8 cellular contexts compared by ENCODE assay signal in the genomic region with DNA sequence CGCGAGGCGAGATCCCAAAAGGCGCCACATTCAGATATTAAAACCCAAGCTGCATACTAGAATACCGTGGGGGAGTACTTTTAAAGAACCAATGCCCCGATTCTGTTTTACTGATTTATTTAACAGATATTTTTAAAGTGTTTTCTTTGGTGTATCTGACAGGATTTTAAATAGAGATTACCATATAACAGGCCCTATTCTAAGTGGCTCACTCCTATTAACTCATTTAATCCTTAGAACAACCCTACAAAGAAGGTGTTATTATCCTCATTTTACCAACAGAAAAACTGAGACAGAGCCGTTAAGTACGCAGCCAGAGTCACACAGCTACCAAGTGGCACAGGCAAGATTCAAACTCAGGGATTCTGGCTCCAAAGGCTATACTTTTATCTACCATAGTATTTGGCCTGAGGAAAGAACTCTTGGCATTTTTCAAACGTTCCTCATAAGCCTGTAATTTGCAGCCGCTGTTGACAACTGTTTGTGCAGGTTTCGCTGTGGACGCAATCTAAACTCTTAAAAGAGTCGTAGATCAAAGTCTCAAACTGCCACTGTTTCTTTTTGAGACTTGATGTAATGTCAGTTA. TPM values are rescaled to one million over a fixed set of nuclear protein-coding genes. Genes with fewer than 3 reads are reported as not detected.
DNase-seq lines count a peak whose midpoint lies in the region; ATAC-seq and TF ChIP-seq lines count a peak whose summit lies in the region.

No MANE protein-coding gene starts in this region.

- no peaks in the 10 kb centered on the region for H3K9me3 Mint-ChIP-seq in activated naive CD4-positive, alpha-beta T cell treated with anti-CD3 and anti-CD28 coated beads, Interleukin-2, amount 50 U/mL, for 24 hours

- H3K27ac Mint-ChIP-seq in activated naive CD4-positive, alpha-beta T cell treated with anti-CD3 and anti-CD28 coated beads, Interleukin-2, amount 50 U/mL, for 24 hours = peak overlapping the region; percentile 43

- peak overlapping the region; percentile 63 for H3K4me3 Mint-ChIP-seq in activated naive CD4-positive, alpha-beta T cell treated with anti-CD3 and anti-CD28 coated beads, Interleukin-2, amount 50 U/mL, for 24 hours

- no peaks in the 10 kb centered on the region for H3K9me3 ChIP-seq in WERI-Rb-1 (ENCODE audit: severe bottlenecking)
- H3K9me3 ChIP-seq in iPS-18a (ENCODE audit: control insufficient read depth, low read depth, low read length) = no peaks in the 10 kb centered on the region
- H3K9me3 ChIP-seq in thymus (ENCODE audit: control insufficient read depth) = no peaks in the 10 kb centered on the region

- peak overlapping the region; percentile 67 for H3K9ac ChIP-seq in iPS-18a (ENCODE audit: low read length)

- H3K4me1 ChIP-seq in iPS-18a (ENCODE audit: control insufficient read depth, low read depth, low read length) (peaks cover 30% of the 10 kb centered on the region), thymus (ENCODE audit: control insufficient read depth, insufficient read depth, low read length) (peaks cover 11% of the 10 kb centered on the region)

- ATAC-seq in GM19351 (IDR thresholded peaks at IDR 0.05; ENCODE audit: unreplicated experiment) = no peak

- H3K36me3 ChIP-seq in WERI-Rb-1 = peaks cover 25% of the 10 kb centered on the region
- H3K36me3 ChIP-seq in iPS-18a (ENCODE audit: control insufficient read depth, low read depth, low read length) = peaks cover 3% of the 10 kb centered on the region
- H3K36me3 ChIP-seq in thymus (ENCODE audit: control insufficient read depth, insufficient read depth) = no peaks in the 10 kb centered on the region

- peaks cover 37% of the 10 kb centered on the region for H3K4me1 Mint-ChIP-seq in activated naive CD4-positive, alpha-beta T cell treated with anti-CD3 and anti-CD28 coated beads, Interleukin-2, amount 50 U/mL, for 24 hours

- no peak for TF ChIP-seq CTCF in WERI-Rb-1 (IDR thresholded peaks at IDR 0.05; ENCODE audit: low read depth, low read length)

- H3K27ac ChIP-seq in WERI-Rb-1 = peak overlapping the region; percentile 66
- H3K27ac ChIP-seq in iPS-18a (ENCODE audit: low read length) = peak overlapping the region; percentile 37
- H3K27ac ChIP-seq in thymus (ENCODE audit: low read depth) = no peak overlapping the region

- H3K4me3 ChIP-seq in WERI-Rb-1 (ENCODE audit: low read depth, low read length) = peak overlapping the region; percentile 50
- H3K4me3 ChIP-seq in iPS-18a (ENCODE audit: low read length) = peak overlapping the region; percentile 69
- H3K4me3 ChIP-seq in thymus (ENCODE audit: low read length) = peak overlapping the region; percentile 8

- no peaks in the 10 kb centered on the region for H3K27me3 ChIP-seq in WERI-Rb-1 (ENCODE audit: insufficient read depth, low read depth, severe bottlenecking)
- H3K27me3 ChIP-seq in iPS-18a (ENCODE audit: control insufficient read depth, insufficient read depth, low read length) = no peaks in the 10 kb centered on the region
- H3K27me3 ChIP-seq in thymus (ENCODE audit: control insufficient read depth, insufficient read depth) = no peaks in the 10 kb centered on the region

- H3K27me3 Mint-ChIP-seq in activated naive CD4-positive, alpha-beta T cell treated with anti-CD3 and anti-CD28 coated beads, Interleukin-2, amount 50 U/mL, for 24 hours = no peaks in the 10 kb centered on the region

- WGBS in thymus = 38% methylated on average over 13 of the region's 13 CpGs

- no peak for DNase-seq in activated naive CD4-positive, alpha-beta T cell (lab: John Stamatoyannopoulos, UW)
- DNase-seq in WERI-Rb-1 (no peak), DMS 273 treated with DMSO at 0.1 percent for 48 hours (lab: John Stamatoyannopoulos, UW) (no peak)
- no peak for DNase-seq in NK-92 treated with Interleukin-12 subunit alpha and Interleukin-12 subunit beta, amount 100 ng/mL, for 24 hours (lab: John Stamatoyannopoulos, UW)

- H3K36me3 Mint-ChIP-seq in activated naive CD4-positive, alpha-beta T cell treated with anti-CD3 and anti-CD28 coated beads, Interleukin-2, amount 50 U/mL, for 24 hours = peaks cover 4% of the 10 kb centered on the region

RNA-seq across cellular contexts. Expression of a gene that starts 0.6 kb away (rescaled TPM):
- polyA plus RNA-seq in thymus = 9.3 TPM

RNA-seq across cellular contexts. Expression of a gene that starts 46.8 kb away (rescaled TPM):
- 0.07 TPM for polyA plus RNA-seq in thymus

Comparison
In these comparisons a context has a peak if more than half of its experiments do, and no peak if none do; other contexts are left out.
1. H3K4me3 ChIP-seq: peak in every context shown above with its lines; median percentile 69 in iPS-18a; 50 in WERI-Rb-1; 8 in thymus.